20 cellular contexts compared by ENCODE assay signal in genomic region chr13:51050021-51050886, GRCh38.
A peak's percentile ranks its signal among the peaks of the same experiment; 100 is the strongest.
DNase-seq lines count a peak whose midpoint lies in the region; ATAC-seq and TF ChIP-seq lines count a peak whose summit lies in the region.
"Had no signal": no experiment of that assay in that cellular context is flagged by ENCODE, and none has a peak within 500 bp of the region (broad histone marks: within the 10 kb centered on the region; RNA-seq: fewer than 3 reads in every experiment).

No MANE protein-coding gene starts in this region.

- H3K9me3 Mint-ChIP-seq in neural progenitor cell = peaks cover 2% of the 10 kb centered on the region
- H3K9me3 Mint-ChIP-seq: CD4-positive, alpha-beta memory T cell; GM23338; H9 had no signal

- no peaks in the 10 kb centered on the region for H3F3A ChIP-seq in neural progenitor cell (ENCODE audit: low read depth)

- TF ChIP-seq CTCF in AG04450 (IDR thresholded peaks at IDR 0.05; ENCODE audit: low read depth, low read length) = no peak
- TF ChIP-seq CTCF in astrocyte of the spinal cord (IDR thresholded peaks at IDR 0.05; ENCODE audit: low read depth, low read length) = no peak
- no peak for TF ChIP-seq CTCF in esophagus muscularis mucosa (IDR thresholded peaks at IDR 0.05)
- TF ChIP-seq CTCF in neural progenitor cell (IDR thresholded peaks at IDR 0.05) = no peak

- no peak for TF ChIP-seq EP300 in esophagus muscularis mucosa (IDR thresholded peaks at IDR 0.05)

- in situ Hi-C loops in astrocyte of the spinal cord (cut with HindIII; ENCODE audit: low sequenced_read_pairs) = no loop called here

- H3K4me3 ChIP-seq in AG04450 (ENCODE audit: low read depth, low read length) (no peak overlapping the region), astrocyte of the spinal cord (ENCODE audit: low read depth, low read length) (no peak overlapping the region), esophagus muscularis mucosa (no peak overlapping the region), neural progenitor cell (no peak overlapping the region), MG63 (no peak overlapping the region)
- H3K4me3 ChIP-seq: A549, GM23338 had no signal

- H3K27ac Mint-ChIP-seq in neural progenitor cell = no peak overlapping the region
- H3K27ac Mint-ChIP-seq: CD4-positive, alpha-beta memory T cell; GM23338; H9 had no signal

- H2AFZ ChIP-seq in neural progenitor cell (replicated peaks) = peak overlapping the region; percentile 58
- H2AFZ ChIP-seq: GM23338 had no signal

- H3K4me3 Mint-ChIP-seq in neural progenitor cell = no peak overlapping the region
- H3K4me3 Mint-ChIP-seq: CD4-positive, alpha-beta memory T cell; GM23338; H9 had no signal

- H3K4me2 ChIP-seq in neural progenitor cell = peak overlapping the region; percentile 10
- H3K4me2 ChIP-seq: A549, GM23338 had no signal

- CTCF ChIA-PET in AG04450 (lab: Charles Lee) = interaction anchor here (0.6 to 2.5 kb wide), 2 partner anchors 20 to 138 kb away, joined by 4 to 7 read pairs; no protein-coding TSS in a partner anchor

- POLR2A ChIA-PET in AG04450 (lab: Yijun Ruan, JAX) = no interaction called here

- H3K9ac ChIP-seq in neural progenitor cell = no peak overlapping the region

- H3K4me1 ChIP-seq in esophagus muscularis mucosa (no peaks in the 10 kb centered on the region), neural progenitor cell (peaks cover 3% of the 10 kb centered on the region)
- H3K4me1 ChIP-seq: A549 had no signal

- peaks cover 2% of the 10 kb centered on the region for H3K27me3 Mint-ChIP-seq in neural progenitor cell (ENCODE audit: insufficient read depth, low read depth)

- intact Hi-C loops in esophagus muscularis mucosa (cut with DNase I) = no loop called here

- no peak for ATAC-seq in HG03025 (IDR thresholded peaks at IDR 0.05; ENCODE audit: low FRiP score, unreplicated experiment)
- ATAC-seq: A549, GM23338, HCT116 had no signal

- no peaks in the 10 kb centered on the region for H3K36me3 ChIP-seq in esophagus muscularis mucosa
- H3K36me3 ChIP-seq in neural progenitor cell = no peaks in the 10 kb centered on the region
- no peaks in the 10 kb centered on the region for H3K36me3 ChIP-seq in MG63

- H3K79me2 ChIP-seq in neural progenitor cell (ENCODE audit: low read depth) = no peaks in the 10 kb centered on the region

- peak; percentile 41 for DNase-seq in AG04450 (ENCODE audit: low read depth, low spot score)
- DNase-seq in astrocyte of the spinal cord (ENCODE audit: low read depth, low spot score) = peak; percentile 40
- DNase-seq in esophagus muscularis mucosa (ENCODE audit: extremely low spot score) = peak; percentile 57
- DNase-seq in neural progenitor cell (ENCODE audit: low spot score) = no peak
- no peak for DNase-seq in MG63
- DNase-seq in NCI-H526 (lab: John Stamatoyannopoulos, UW) = no peak
- DNase-seq: 8988T; ACHN; C1 segment of cervical spinal cord; Calu3; CD4-positive, alpha-beta memory T cell; COR-L47; DMS53; DND-41; GDM1; H9 had no signal

- no peak for TF ChIP-seq POLR2A in esophagus muscularis mucosa (IDR thresholded peaks at IDR 0.05; ENCODE audit: low read depth)

- H3K9me3 ChIP-seq in AG04450 (ENCODE audit: control insufficient read depth, insufficient read depth, low read length) (no peaks in the 10 kb centered on the region), esophagus muscularis mucosa (no peaks in the 10 kb centered on the region), neural progenitor cell (ENCODE audit: low read depth) (no peaks in the 10 kb centered on the region), MG63 (no peaks in the 10 kb centered on the region)
- H3K9me3 ChIP-seq: A549 had no signal

- peaks cover 15% of the 10 kb centered on the region for H3K27me3 ChIP-seq in AG04450 (ENCODE audit: control insufficient read depth, insufficient read depth, low read length)
- no peaks in the 10 kb centered on the region for H3K27me3 ChIP-seq in esophagus muscularis mucosa
- H3K27me3 ChIP-seq in neural progenitor cell = no peaks in the 10 kb centered on the region
- no peaks in the 10 kb centered on the region for H3K27me3 ChIP-seq in MG63

- WGBS in esophagus muscularis mucosa = 66% methylated on average over 11 of the region's 15 CpGs

- H4K20me1 ChIP-seq in neural progenitor cell (ENCODE audit: low read depth) = no peaks in the 10 kb centered on the region

- H3K27ac ChIP-seq in AG04450 (ENCODE audit: low read depth, low read length) = no peak overlapping the region
- H3K27ac ChIP-seq in esophagus muscularis mucosa (replicated peaks in 1 of 4) = no peak overlapping the region
- H3K27ac ChIP-seq in neural progenitor cell = no peak overlapping the region
- H3K27ac ChIP-seq: A549 had no signal

- peaks cover 7% of the 10 kb centered on the region for H3K4me1 Mint-ChIP-seq in neural progenitor cell
- H3K4me1 Mint-ChIP-seq: CD4-positive, alpha-beta memory T cell; GM23338 had no signal

- no peaks in the 10 kb centered on the region for H3K36me3 Mint-ChIP-seq in neural progenitor cell
- H3K36me3 Mint-ChIP-seq: CD4-positive, alpha-beta memory T cell had no signal

Comparison
In these comparisons a context has a peak if more than half of its experiments do, and no peak if none do; other contexts are left out.
1. DNase-seq: peak in AG04450 (single experiment), astrocyte of the spinal cord (single experiment) and esophagus muscularis mucosa (single experiment); none in neural progenitor cell (single experiment), MG63 (single experiment) and NCI-H526 (0 of 2).